In genomic region chr18:9659499-9660387, GRCh38 we compare ENCODE assay signal across 25 cellular contexts. TPM values are rescaled to one million over a fixed set of nuclear protein-coding genes. Genes with fewer than 3 reads are reported as not detected.
DNase-seq lines count a peak whose midpoint lies in the region; ATAC-seq and TF ChIP-seq lines count a peak whose summit lies in the region.
"Had no signal": no experiment of that assay in that cellular context is flagged by ENCODE, and none has a peak within 500 bp of the region (broad histone marks: within the 10 kb centered on the region; RNA-seq: fewer than 3 reads in every experiment).

No MANE protein-coding gene starts in this region.

- no peak overlapping the region for H3K4me3 Mint-ChIP-seq in Calu3 (ENCODE audit: low read depth, unreplicated experiment)
- H3K4me3 Mint-ChIP-seq in osteocyte (ENCODE audit: unreplicated experiment) = no peak overlapping the region
- H3K4me3 Mint-ChIP-seq: B cell had no signal

- H3K9me3 Mint-ChIP-seq in Calu3 (ENCODE audit: low read depth, unreplicated experiment) (no peaks in the 10 kb centered on the region), osteocyte (ENCODE audit: unreplicated experiment) (no peaks in the 10 kb centered on the region)

- H3K4me1 Mint-ChIP-seq in Calu3 (ENCODE audit: low read depth, unreplicated experiment) (peaks cover 9% of the 10 kb centered on the region), osteocyte (ENCODE audit: unreplicated experiment) (no peaks in the 10 kb centered on the region)
- H3K4me1 Mint-ChIP-seq: B cell had no signal

- H3K27ac Mint-ChIP-seq in Calu3 (ENCODE audit: unreplicated experiment) (peak overlapping the region; percentile 35), osteocyte (ENCODE audit: unreplicated experiment) (no peak overlapping the region)
- H3K27ac Mint-ChIP-seq: B cell had no signal

- H3K27me3 ChIP-seq in RWPE2 (ENCODE audit: insufficient read depth, poor library complexity, severe bottlenecking) (no peaks in the 10 kb centered on the region), esophagus squamous epithelium (no peaks in the 10 kb centered on the region)
- H3K27me3 ChIP-seq: MG63 had no signal

- no peak for TF ChIP-seq POLR2A in esophagus squamous epithelium (IDR thresholded peaks at IDR 0.05)

- no peaks in the 10 kb centered on the region for H3K36me3 Mint-ChIP-seq in Calu3 (ENCODE audit: insufficient read depth, unreplicated experiment)
- H3K36me3 Mint-ChIP-seq in osteocyte (ENCODE audit: unreplicated experiment) = no peaks in the 10 kb centered on the region

- H3K4me3 ChIP-seq in RWPE2 (ENCODE audit: severe bottlenecking) (no peak overlapping the region), esophagus squamous epithelium (no peak overlapping the region)
- H3K4me3 ChIP-seq: GM12878, MG63, SK-N-MC had no signal

- no peak for TF ChIP-seq CTCF in Calu3 (IDR thresholded peaks at IDR 0.05; ENCODE audit: unreplicated experiment)
- TF ChIP-seq CTCF in RWPE2 (IDR thresholded peaks at IDR 0.05; ENCODE audit: poor library complexity, severe bottlenecking) = no peak
- TF ChIP-seq CTCF in esophagus squamous epithelium (IDR thresholded peaks at IDR 0.05) = no peak
- no peak for TF ChIP-seq CTCF in osteocyte (IDR thresholded peaks at IDR 0.05)

- ATAC-seq in RWPE2 (ENCODE audit: low read depth) (no peak), HG03196 (IDR thresholded peaks at IDR 0.05; ENCODE audit: unreplicated experiment) (no peak), HG03354 (IDR thresholded peaks at IDR 0.05; ENCODE audit: poor library complexity, severe bottlenecking, unreplicated experiment) (no peak)
- ATAC-seq: GM12878, Panc1 had no signal

- intact Hi-C loops in Calu3 (cut with micrococcal nuclease; ENCODE audit: unreplicated experiment) (no loop called here), esophagus squamous epithelium (cut with DNase I) (no loop called here)

- WGBS in esophagus squamous epithelium, 2 donors = 89 to 94% methylated on average over 18 to 20 of the region's 24 CpGs

- BruUV-seq in Calu3 (replicated peaks; lab: Mats Ljungman, UMichigan) = no TSS peak

- no peaks in the 10 kb centered on the region for H3K9me3 ChIP-seq in RWPE2 (ENCODE audit: severe bottlenecking)
- no peaks in the 10 kb centered on the region for H3K9me3 ChIP-seq in esophagus squamous epithelium
- H3K9me3 ChIP-seq: MG63 had no signal

- H3K36me3 ChIP-seq in RWPE2 (ENCODE audit: low read depth) = no peaks in the 10 kb centered on the region
- no peaks in the 10 kb centered on the region for H3K36me3 ChIP-seq in esophagus squamous epithelium
- H3K36me3 ChIP-seq: MG63 had no signal

- peaks cover 36% of the 10 kb centered on the region for H3K4me1 ChIP-seq in RWPE2 (ENCODE audit: insufficient read depth, poor library complexity, severe bottlenecking)
- H3K4me1 ChIP-seq in esophagus squamous epithelium = peaks cover 5 to 35% (median 8%) of the 10 kb centered on the region in 3 donors

- CTCF ChIA-PET in Calu3 (lab: Charles Lee) = interaction anchor here (1.3 kb wide), 1 partner anchor 13 kb away, joined by 3 read pairs; no protein-coding TSS in a partner anchor

- peak overlapping the region; percentile 99 for H3K27ac ChIP-seq in RWPE2 (ENCODE audit: poor library complexity, severe bottlenecking)
- peak overlapping the region in 3 of 4 donors; percentile 69 to 86 (median 80) for H3K27ac ChIP-seq in esophagus squamous epithelium
- H3K27ac ChIP-seq: HL-60, SK-N-MC had no signal

- H3K27me3 Mint-ChIP-seq in Calu3 (ENCODE audit: unreplicated experiment) = no peaks in the 10 kb centered on the region
- no peaks in the 10 kb centered on the region for H3K27me3 Mint-ChIP-seq in osteocyte (ENCODE audit: unreplicated experiment)

- no peak for DNase-seq in Calu3
- DNase-seq in RWPE2 (ENCODE audit: low spot score) = no peak
- no peak for DNase-seq in esophagus squamous epithelium (lab: John Stamatoyannopoulos, UW)
- DNase-seq in osteocyte (ENCODE audit: extremely low spot score, unreplicated experiment) = peak; percentile 80
- no peak for DNase-seq in activated CD4-positive, alpha-beta T cell treated with anti-CD3 and anti-CD28 coated beads for 48 hours
- no peak for DNase-seq in DMS79 treated with DMSO at 0.1 percent for 48 hours (lab: John Stamatoyannopoulos, UW)
- DNase-seq: 8988T, COR-L47, DMS153, EL, GOT3, MG63, NCI-H1048, NCI-H1436, NCI-H2029 treated with DMSO at 0.1 percent for 48 hours, NCI-H2171, NCI-H526, SHP77 had no signal

RNA-seq across cellular contexts. Expression of gene PPP4R1, which starts 45.4 kb away (rescaled TPM):
- total RNA-seq in Calu3 (2022) = 110 and 115 TPM in 2 replicates
- total RNA-seq in esophagus squamous epithelium = 100 to 1,000 TPM; 129 to 233 (median 186) TPM
- total RNA-seq in osteocyte = 131 and 140 TPM in 2 replicates

RNA-seq across cellular contexts. Expression of gene RAB31, which starts 48.4 kb away (rescaled TPM):
- total RNA-seq in Calu3 (2022) (1.9 and 2.3 TPM in 2 replicates), esophagus squamous epithelium (10 to 100 TPM; 17.4 to 76.0 (median 45.0) TPM), osteocyte (90.8 and 97.2 TPM in 2 replicates)
